29 cellular contexts compared by ENCODE assay signal in the genomic region with DNA sequence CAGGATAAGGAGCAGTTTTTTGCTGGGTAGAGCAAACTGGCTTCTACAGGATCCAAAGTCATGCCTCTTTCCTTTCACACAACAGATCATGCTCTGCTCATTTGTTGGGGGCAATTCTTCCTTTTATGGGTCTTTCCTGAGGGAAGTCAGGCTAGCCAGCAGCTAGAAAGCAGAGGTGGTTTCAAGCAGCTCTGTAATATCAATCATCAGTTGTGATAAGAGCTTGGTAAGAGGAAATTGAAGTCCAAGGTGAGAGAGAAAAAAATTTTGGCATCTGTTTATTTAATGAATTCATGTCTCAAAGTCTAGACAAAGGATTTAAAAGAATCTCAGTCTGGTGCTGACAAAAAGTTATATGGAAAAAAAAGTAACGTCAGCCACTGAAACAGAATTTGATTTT.
"Had no signal": no experiment of that assay in that cellular context is flagged by ENCODE, and none has a peak within 500 bp of the region (broad histone marks: within the 10 kb centered on the region; RNA-seq: fewer than 3 reads in every experiment).

No MANE protein-coding gene starts in this region.

- ATAC-seq: gastrocnemius medialis, left colon, natural killer cell, psoas muscle, SK-N-SH treated with all-trans-retinoic acid at 6 μM for 48 hours, T-helper 17 cell had no signal

- H3K27me3 Mint-ChIP-seq: activated T-cell treated with anti-CD3 and anti-CD28 coated beads, Interleukin-2, amount 50 U/mL, for 24 hours; stimulated activated naive CD8-positive, alpha-beta T cell treated with anti-CD3 and anti-CD28 coated beads, Interleukin-15, amount 100 ng/mL, for 72 hours; T-helper 17 cell had no signal

- DNase-seq: activated CD4-positive, alpha-beta T cell treated with anti-CD3 and anti-CD28 coated beads, Interleukin-2, amount 50 U/mL, for 4 hours; activated CD4-positive, CD25-positive, alpha-beta regulatory T cell treated with anti-CD3 and anti-CD28 coated beads, Interleukin-2, amount 50 U/mL, for 72 hours; activated CD8-positive, alpha-beta memory T cell treated with anti-CD3 and anti-CD28 coated beads, Interleukin-2, amount 50 U/mL, for 4 hours; activated naive CD4-positive, alpha-beta T cell treated with Interleukin-2 at 50 U/mL for 16 hours; activated T-cell treated with anti-CD3 and anti-CD28 coated beads, Interleukin-2, amount 50 U/mL, for 24 hours; amygdala; central memory CD4-positive, alpha-beta T cell; effector CD8-positive, alpha-beta T cell; gastrocnemius medialis; head of caudate nucleus; hippocampal formation; immature natural killer cell; kidney; left colon; mesenchymal stem cell; natural killer cell; occipital lobe; psoas muscle; SJCRH30; stimulated activated CD4-positive, alpha-beta T cell treated with anti-CD3 and anti-CD28 coated beads, Interleukin-12 subunit alpha, Interleukin-12 subunit beta, amount 100 ng/mL, for 4 hours; stimulated activated CD4-positive, alpha-beta T cell treated with anti-CD3 and anti-CD28 coated beads, Interleukin-4, amount 100 ng/mL, for 1 hour; stimulated activated naive CD8-positive, alpha-beta T cell treated with anti-CD3 and anti-CD28 coated beads, Interleukin-15, amount 100 ng/mL, for 72 hours; substantia nigra; T-helper 17 cell; T1000; thyroid gland; upper lobe of left lung had no signal

- H3K9me3 Mint-ChIP-seq: immature natural killer cell, natural killer cell, neural progenitor cell had no signal

- H3K4me3 Mint-ChIP-seq: activated T-cell treated with anti-CD3 and anti-CD28 coated beads, Interleukin-2, amount 50 U/mL, for 24 hours; immature natural killer cell; natural killer cell; neural progenitor cell; stimulated activated naive CD8-positive, alpha-beta T cell treated with anti-CD3 and anti-CD28 coated beads, Interleukin-15, amount 100 ng/mL, for 72 hours; T-helper 17 cell had no signal

- H3K27ac Mint-ChIP-seq: immature natural killer cell, natural killer cell, neural progenitor cell, T-helper 17 cell had no signal
